Comparison of ENCODE assay signal across 1 cellular context in the genomic region with DNA sequence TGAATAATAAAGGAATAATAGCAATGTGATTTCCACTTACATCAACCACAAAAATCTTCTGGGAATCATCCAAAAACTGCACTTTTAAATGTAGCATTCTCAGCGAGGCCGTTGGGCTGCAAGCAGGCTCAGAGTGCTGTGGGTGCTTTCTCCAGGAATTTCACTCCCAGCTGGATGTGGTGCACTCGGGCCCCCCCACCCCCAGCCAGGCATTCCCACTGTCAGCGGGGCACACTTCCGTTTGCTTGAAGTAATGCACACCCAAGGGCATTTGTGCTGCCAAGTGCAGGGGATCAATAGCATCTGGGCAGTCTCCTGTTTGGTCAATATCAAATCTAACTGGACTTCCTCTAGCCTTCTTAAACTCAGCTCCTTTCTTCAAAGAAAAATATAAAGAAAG.
TF ChIP-seq lines count a peak whose summit lies in the region.

A gene with protein sequence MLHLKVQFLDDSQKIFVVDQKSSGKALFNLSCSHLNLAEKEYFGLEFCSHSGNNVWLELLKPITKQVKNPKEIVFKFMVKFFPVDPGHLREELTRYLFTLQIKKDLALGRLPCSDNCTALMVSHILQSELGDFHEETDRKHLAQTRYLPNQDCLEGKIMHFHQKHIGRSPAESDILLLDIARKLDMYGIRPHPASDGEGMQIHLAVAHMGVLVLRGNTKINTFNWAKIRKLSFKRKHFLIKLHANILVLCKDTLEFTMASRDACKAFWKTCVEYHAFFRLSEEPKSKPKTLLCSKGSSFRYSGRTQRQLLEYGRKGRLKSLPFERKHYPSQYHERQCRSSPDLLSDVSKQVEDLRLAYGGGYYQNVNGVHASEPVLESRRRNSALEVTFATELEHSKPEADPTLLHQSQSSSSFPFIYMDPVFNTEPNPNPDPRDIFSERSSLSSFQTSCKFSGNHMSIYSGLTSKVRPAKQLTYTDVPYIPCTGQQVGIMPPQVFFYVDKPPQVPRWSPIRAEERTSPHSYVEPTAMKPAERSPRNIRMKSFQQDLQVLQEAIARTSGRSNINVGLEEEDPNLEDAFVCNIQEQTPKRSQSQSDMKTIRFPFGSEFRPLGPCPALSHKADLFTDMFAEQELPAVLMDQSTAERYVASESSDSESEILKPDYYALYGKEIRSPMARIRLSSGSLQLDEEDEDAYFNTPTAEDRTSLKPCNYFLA (minus strand): TSS at position 273 of the 400 bp plus-strand sequence. CDS start 176 bp downstream, at position 97.

TF ChIP-seq in SK-N-SH, 30 proteins besides CTCF, POLR2A, EP300 and RAD21 (continued from another document):
- TF ChIP-seq, protein P1, sequence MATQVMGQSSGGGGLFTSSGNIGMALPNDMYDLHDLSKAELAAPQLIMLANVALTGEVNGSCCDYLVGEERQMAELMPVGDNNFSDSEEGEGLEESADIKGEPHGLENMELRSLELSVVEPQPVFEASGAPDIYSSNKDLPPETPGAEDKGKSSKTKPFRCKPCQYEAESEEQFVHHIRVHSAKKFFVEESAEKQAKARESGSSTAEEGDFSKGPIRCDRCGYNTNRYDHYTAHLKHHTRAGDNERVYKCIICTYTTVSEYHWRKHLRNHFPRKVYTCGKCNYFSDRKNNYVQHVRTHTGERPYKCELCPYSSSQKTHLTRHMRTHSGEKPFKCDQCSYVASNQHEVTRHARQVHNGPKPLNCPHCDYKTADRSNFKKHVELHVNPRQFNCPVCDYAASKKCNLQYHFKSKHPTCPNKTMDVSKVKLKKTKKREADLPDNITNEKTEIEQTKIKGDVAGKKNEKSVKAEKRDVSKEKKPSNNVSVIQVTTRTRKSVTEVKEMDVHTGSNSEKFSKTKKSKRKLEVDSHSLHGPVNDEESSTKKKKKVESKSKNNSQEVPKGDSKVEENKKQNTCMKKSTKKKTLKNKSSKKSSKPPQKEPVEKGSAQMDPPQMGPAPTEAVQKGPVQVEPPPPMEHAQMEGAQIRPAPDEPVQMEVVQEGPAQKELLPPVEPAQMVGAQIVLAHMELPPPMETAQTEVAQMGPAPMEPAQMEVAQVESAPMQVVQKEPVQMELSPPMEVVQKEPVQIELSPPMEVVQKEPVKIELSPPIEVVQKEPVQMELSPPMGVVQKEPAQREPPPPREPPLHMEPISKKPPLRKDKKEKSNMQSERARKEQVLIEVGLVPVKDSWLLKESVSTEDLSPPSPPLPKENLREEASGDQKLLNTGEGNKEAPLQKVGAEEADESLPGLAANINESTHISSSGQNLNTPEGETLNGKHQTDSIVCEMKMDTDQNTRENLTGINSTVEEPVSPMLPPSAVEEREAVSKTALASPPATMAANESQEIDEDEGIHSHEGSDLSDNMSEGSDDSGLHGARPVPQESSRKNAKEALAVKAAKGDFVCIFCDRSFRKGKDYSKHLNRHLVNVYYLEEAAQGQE (IDR thresholded peaks at IDR 0.05; ENCODE audit: low read depth, low read length) = no peak
- TF ChIP-seq RXRA (IDR thresholded peaks at IDR 0.05; ENCODE audit: borderline replicate concordance, low read depth) (no peak), TAF1 (IDR thresholded peaks at IDR 0.05; ENCODE audit: borderline replicate concordance, low read depth, low read length) (no peak), CHD2 (IDR thresholded peaks at IDR 0.05; ENCODE audit: low read length, partially characterized antibody) (no peak), MXI1 (IDR thresholded peaks at IDR 0.05; ENCODE audit: low read depth, low read length) (no peak)
- TF ChIP-seq, protein P2, sequence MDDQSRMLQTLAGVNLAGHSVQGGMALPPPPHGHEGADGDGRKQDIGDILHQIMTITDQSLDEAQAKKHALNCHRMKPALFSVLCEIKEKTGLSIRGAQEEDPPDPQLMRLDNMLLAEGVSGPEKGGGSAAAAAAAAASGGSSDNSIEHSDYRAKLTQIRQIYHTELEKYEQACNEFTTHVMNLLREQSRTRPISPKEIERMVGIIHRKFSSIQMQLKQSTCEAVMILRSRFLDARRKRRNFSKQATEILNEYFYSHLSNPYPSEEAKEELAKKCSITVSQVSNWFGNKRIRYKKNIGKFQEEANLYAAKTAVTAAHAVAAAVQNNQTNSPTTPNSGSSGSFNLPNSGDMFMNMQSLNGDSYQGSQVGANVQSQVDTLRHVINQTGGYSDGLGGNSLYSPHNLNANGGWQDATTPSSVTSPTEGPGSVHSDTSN (IDR thresholded peaks at IDR 0.05) = no peak
